Comparison of ENCODE assay signal across 8 cellular contexts in genomic region chr6:11231564-11232176, GRCh38. TPM values are rescaled to one million over a fixed set of nuclear protein-coding genes. Genes with fewer than 3 reads are reported as not detected.
DNase-seq lines count a peak whose midpoint lies in the region; ATAC-seq, FAIRE-seq and TF ChIP-seq lines count a peak whose summit lies in the region.

No MANE protein-coding gene starts in this region.

- RAD21 ChIA-PET in GM12878 (lab: Charles Lee; ENCODE audit: unreplicated experiment) = interaction anchor here (0.7 to 4.4 kb wide), 31 partner anchors 9 to 284 kb away, joined by 3 to 62 read pairs (median 5); no protein-coding TSS in a partner anchor

- no peaks in the 10 kb centered on the region for H3K27me3 Mint-ChIP-seq in activated T-cell treated with anti-CD3 and anti-CD28 coated beads, Interleukin-2, amount 50 U/mL, for 4 hours (ENCODE audit: low read depth)

- no peaks in the 10 kb centered on the region for H3K27me3 ChIP-seq in GM12878 (replicated peaks in 1 of 2; ENCODE audit: control insufficient read depth in 2 of 2, insufficient read depth in 2 of 2, low read length in 1 of 2)
- H3K27me3 ChIP-seq in keratinocyte (ENCODE audit: control insufficient read depth, extremely low read depth, insufficient read depth, low read length) = no peaks in the 10 kb centered on the region

- DNase-seq in activated T-cell treated with anti-CD3 and anti-CD28 coated beads, Interleukin-2, amount 50 U/mL, for 4 hours = no peak
- DNase-seq in activated T-cell treated with anti-CD3 and anti-CD28 coated beads, Interleukin-2, amount 50 U/mL, for 1 hour = no peak
- no peak for DNase-seq in GM12878 (ENCODE audit: low read depth, low spot score)
- DNase-seq in keratinocyte (ENCODE audit: low read depth, low spot score) = no peak
- DNase-seq in substantia nigra (lab: John Stamatoyannopoulos, UW) = no peak
- DNase-seq in stimulated activated naive CD4-positive, alpha-beta T cell treated with Interleukin-2 at 50 U/mL for 16 hours (lab: John Stamatoyannopoulos, UW) = no peak

- no peaks in the 10 kb centered on the region for H3K9me3 Mint-ChIP-seq in activated T-cell treated with anti-CD3 and anti-CD28 coated beads, Interleukin-2, amount 50 U/mL, for 4 hours

- 72% methylated on average over 4 of the region's 4 CpGs for WGBS in GM12878 (ENCODE audit: insufficient coverage, insufficient replicate concordance, low lambda C conversion rate, missing lambda C conversion rate)

- H3K4me1 ChIP-seq in GM12878 (ENCODE audit: control insufficient read depth, insufficient read depth, low read length) (0 out of 2 replicates have a peak, but pooled peaks cover 5% of the 10 kb centered on the region), keratinocyte (ENCODE audit: control insufficient read depth, extremely low read depth, insufficient read depth, low read length) (peaks cover 55% of the 10 kb centered on the region)

- FAIRE-seq in GM12878 (lab: Jason Lieb, UNC) (no peak), keratinocyte (lab: Jason Lieb, UNC) (no peak)

- in situ Hi-C loops in GM12878 (cut with MboI) = no loop called here

- H3K9ac ChIP-seq in GM12878 (ENCODE audit: control insufficient read depth, insufficient read depth, low read length) = peak overlapping the region; percentile 45
- H3K9ac ChIP-seq in keratinocyte (ENCODE audit: control insufficient read depth, extremely low read depth, insufficient read depth, low read length) = peak overlapping the region; percentile 93

- peaks cover 6% of the 10 kb centered on the region for H3K36me3 Mint-ChIP-seq in activated T-cell treated with anti-CD3 and anti-CD28 coated beads, Interleukin-2, amount 50 U/mL, for 4 hours (ENCODE audit: insufficient read depth)

- dilution Hi-C loops in keratinocyte (cut with MboI; ENCODE audit: extremely low pct_ligation_motif_present, low sequenced_read_pairs) = no loop called here

- intact Hi-C loops in GM12878 (cut with micrococcal nuclease; ENCODE audit: unreplicated experiment) = loop anchor here (2.0 to 5.0 kb wide), 3 partner anchors 45 to 265 kb away; no protein-coding TSS in a partner anchor

- H2AFZ ChIP-seq in GM12878 (ENCODE audit: control insufficient read depth, low read depth, low read length) (no peak overlapping the region), keratinocyte (ENCODE audit: control insufficient read depth, low read length) (peak overlapping the region; percentile 70)

- H3K36me3 ChIP-seq in GM12878 (ENCODE audit: control insufficient read depth in 2 of 2, insufficient read depth in 2 of 2, low read length in 1 of 2) (no peaks in the 10 kb centered on the region; a peak in 1 of 4 replicates), keratinocyte (ENCODE audit: control insufficient read depth in 2 of 2, extremely low read depth in 1 of 2, insufficient read depth in 2 of 2, low read length in 2 of 2) (no peaks in the 10 kb centered on the region)

- TF ChIP-seq RAD21 in GM12878 (IDR thresholded peaks at IDR 0.05; ENCODE audit: insufficient read depth, low read depth, low read length) = no peak

- H3K4me2 ChIP-seq in GM12878 (ENCODE audit: control insufficient read depth, insufficient read depth) (peak overlapping the region; percentile 39), keratinocyte (ENCODE audit: control insufficient read depth, extremely low read depth, insufficient read depth, low read depth, low read length) (peak overlapping the region; percentile 95)

- H3K9me3 ChIP-seq in GM12878 (replicated peaks; ENCODE audit: control insufficient read depth, insufficient read depth, low read length) (no peaks in the 10 kb centered on the region), keratinocyte (ENCODE audit: control insufficient read depth, low read depth, low read length) (no peaks in the 10 kb centered on the region)

- H3K9me1 ChIP-seq in keratinocyte (ENCODE audit: control insufficient read depth, extremely low read depth, insufficient read depth, low read length) = no peaks in the 10 kb centered on the region

- H4K20me1 ChIP-seq in GM12878 (ENCODE audit: control insufficient read depth, insufficient read depth) (no peaks in the 10 kb centered on the region), keratinocyte (ENCODE audit: control insufficient read depth, extremely low read depth, insufficient read depth, low read length) (no peaks in the 10 kb centered on the region)

- H3K4me3 ChIP-seq in GM12878 = peak overlapping the region; percentile 84
- peak overlapping the region; percentile 54 to 93 (median 91) for H3K4me3 ChIP-seq in keratinocyte (ENCODE audit: control insufficient read depth in 2 of 3, extremely low read depth in 1 of 3, insufficient read depth in 2 of 3, low read depth in 1 of 3, low read length in 3 of 3)

- H3K79me2 ChIP-seq in GM12878 (ENCODE audit: control insufficient read depth, insufficient read depth, low read length) (peaks cover 41% of the 10 kb centered on the region), keratinocyte (ENCODE audit: control insufficient read depth, insufficient read depth, low read length) (no peaks in the 10 kb centered on the region)

- no peak for TF ChIP-seq EP300 in GM12878 (IDR thresholded peaks at IDR 0.05; ENCODE audit: borderline replicate concordance in 1 of 2, control insufficient read depth in 1 of 2, low read depth in 2 of 2, low read length in 2 of 2)

- SMC1A ChIA-PET in GM12878 (lab: Charles Lee; ENCODE audit: uncharacterized antibody, unreplicated experiment) = interaction anchor here (1.0 to 9.0 kb wide), 32 partner anchors 10 to 264 kb away, joined by 3 to 99 read pairs (median 6); no protein-coding TSS in a partner anchor

- no peak for ATAC-seq in activated T-cell treated with anti-CD3 and anti-CD28 coated beads, Interleukin-2, amount 50 U/mL, for 4 hours
- no peak for ATAC-seq in GM12878
- no peak for ATAC-seq in GM21576 (IDR thresholded peaks at IDR 0.05; ENCODE audit: unreplicated experiment)
- ATAC-seq in GM21528 (IDR thresholded peaks at IDR 0.05; ENCODE audit: low FRiP score, unreplicated experiment) = no peak

- POLR2A ChIA-PET in GM12878 (lab: Charles Lee) = interaction anchor here (0.5 to 8.0 kb wide), 21 partner anchors 9 to 152 kb away, joined by 3 to 67 read pairs (median 4); no protein-coding TSS in a partner anchor

- BruUV-seq in GM12878 (replicated peaks; lab: Mats Ljungman, UMichigan) = no TSS peak

- peak overlapping the region; percentile 93 for H3K4me3 Mint-ChIP-seq in activated T-cell treated with anti-CD3 and anti-CD28 coated beads, Interleukin-2, amount 50 U/mL, for 4 hours

- TF ChIP-seq CTCF in GM12878 (IDR thresholded peaks at IDR 0.05 in 2 of 3, conservative IDR thresholded peaks at IDR 0.05 in 1 of 3; ENCODE audit: control insufficient read depth in 2 of 3, extremely low read depth in 1 of 3, insufficient read depth in 1 of 3, low read depth in 3 of 3, low read length in 3 of 3) (no peak), keratinocyte (optimal IDR thresholded peaks at IDR 0.05 in 1 of 3, IDR thresholded peaks at IDR 0.05 in 1 of 3, conservative IDR thresholded peaks at IDR 0.05 in 1 of 3; ENCODE audit: extremely low read depth in 1 of 3, insufficient read depth in 2 of 3, low read length in 3 of 3) (no peak)

- H3K27ac ChIP-seq in GM12878 (ENCODE audit: control insufficient read depth, insufficient read depth) = peak overlapping the region; percentile 49
- H3K27ac ChIP-seq in keratinocyte (ENCODE audit: control insufficient read depth, insufficient read depth, low read length) = peak overlapping the region; percentile 97
- H3K27ac ChIP-seq in substantia nigra (ENCODE audit: low read depth, low read length, poor library complexity, severe bottlenecking) = peak overlapping the region; percentile 61

- CTCF ChIA-PET in GM12878 (lab: Yijun Ruan, JAX) = interaction anchor here (0.6 to 3.2 kb wide), 18 partner anchors 9 to 265 kb away, joined by 3 to 20 read pairs (median 4); no protein-coding TSS in a partner anchor

- no peak for TF ChIP-seq POLR2A in GM12878 (IDR thresholded peaks at IDR 0.05; ENCODE audit: low read depth, low read length)

- peaks cover 62% of the 10 kb centered on the region for H3K4me1 Mint-ChIP-seq in activated T-cell treated with anti-CD3 and anti-CD28 coated beads, Interleukin-2, amount 50 U/mL, for 4 hours (ENCODE audit: low read depth)

TF ChIP-seq in GM12878, 131 proteins besides CTCF, POLR2A, EP300 and RAD21 (continues in another document):
- TF ChIP-seq SRF (IDR thresholded peaks at IDR 0.05; ENCODE audit: low read depth in 2 of 2, low read length in 2 of 2) = no peak

RNA-seq across cellular contexts. Expression of gene NEDD9, which starts 0.8 kb away (rescaled TPM):
- 10 to 100 TPM; 19.1 to 31.6 (median 31.5) TPM for total RNA-seq in activated T-cell treated with anti-CD3 and anti-CD28 coated beads, Interleukin-2, amount 50 U/mL, for 4 hours
- total RNA-seq in GM12878 (2013; cell fraction: nucleolus; rRNA removed) = 359 and 392 TPM in 2 replicates
- 16.9 and 21.3 TPM in 2 replicates for total RNA-seq in GM12878 (2014; rRNA removed)
- total RNA-seq in GM12878 (2014; rRNA removed; fragmentation: Illumina TruSeq; extraction: Trizol) = 18.4 and 20.1 TPM in 2 replicates
- total RNA-seq in GM12878 (2021) = 15.2 and 17.5 TPM in 2 replicates
- polyA plus RNA-seq in GM12878 (2011; ENCODE audit: low read depth) = 21.4 TPM
- polyA plus RNA-seq in GM12878 (2011; rRNA removed) = 82.7 and 92.6 TPM in 2 replicates
- 78.6 and 84.6 TPM in 2 replicates for polyA plus RNA-seq in GM12878 (2011; cell fraction: cytosol; rRNA removed)
- polyA plus RNA-seq in GM12878 (2011; cell fraction: nucleus; rRNA removed) = 78.6 and 79.5 TPM in 2 replicates
- 29.0 and 31.7 TPM in 2 replicates for polyA plus RNA-seq in GM12878 (2012)
- 14.0 and 14.2 TPM in 2 replicates for polyA plus RNA-seq in GM12878 (2014; fragmentation: Illumina TruSeq; extraction: Trizol)
- polyA plus RNA-seq in GM12878 (2014; fragmentation: Nextera tagmentation; extraction: Ambion mirVana) = 1 to 10 TPM; 4.9 to 6.3 TPM
- polyA plus RNA-seq in GM12878 (2014; rRNA removed) = 13.0 and 15.3 TPM in 2 replicates
- polyA plus RNA-seq in GM12878 (2016; fragmentation: Nextera tagmentation; extraction: Ambion mirVana) = 10 to 100 TPM in 1 of 2 experiments, 1 to 10 TPM in 1; 9.7 to 12.1 TPM
- polyA minus RNA-seq in GM12878 (2011; rRNA and poly(A)+ RNA removed) = 260 and 266 TPM in 2 replicates
- 53.4 and 63.7 TPM in 2 replicates for polyA minus RNA-seq in GM12878 (2011; cell fraction: cytosol; rRNA and poly(A)+ RNA removed)
- polyA minus RNA-seq in GM12878 (2011; cell fraction: nucleus; rRNA and poly(A)+ RNA removed) = 204 and 326 TPM in 2 replicates
- polyA plus RNA-seq in keratinocyte = 3.3 to 4.3 TPM (median 4.1 TPM) in 3 replicates
- polyA plus RNA-seq in keratinocyte (2011; ENCODE audit: low read depth) = 3.2 TPM
- 2.6 and 3.2 TPM in 2 replicates for polyA plus RNA-seq in keratinocyte (2011; cell fraction: cytosol; rRNA removed)
- 7.6 and 10.8 TPM in 2 replicates for polyA plus RNA-seq in keratinocyte (2011; cell fraction: nucleus; rRNA removed)
- polyA plus RNA-seq in keratinocyte (2012; ENCODE audit: low replicate concordance) = 2.7 and 3.5 TPM in 2 replicates
- 6.8 to 8.7 TPM (median 8.4 TPM) in 3 replicates for polyA minus RNA-seq in keratinocyte
- 4.4 TPM for polyA minus RNA-seq in keratinocyte (2011; cell fraction: cytosol; rRNA and poly(A)+ RNA removed)
- 8.1 and 19.7 TPM in 2 replicates for polyA minus RNA-seq in keratinocyte (2011; cell fraction: nucleus; rRNA and poly(A)+ RNA removed)
